ENCODE assay signal across 1 cellular context in the genomic region with DNA sequence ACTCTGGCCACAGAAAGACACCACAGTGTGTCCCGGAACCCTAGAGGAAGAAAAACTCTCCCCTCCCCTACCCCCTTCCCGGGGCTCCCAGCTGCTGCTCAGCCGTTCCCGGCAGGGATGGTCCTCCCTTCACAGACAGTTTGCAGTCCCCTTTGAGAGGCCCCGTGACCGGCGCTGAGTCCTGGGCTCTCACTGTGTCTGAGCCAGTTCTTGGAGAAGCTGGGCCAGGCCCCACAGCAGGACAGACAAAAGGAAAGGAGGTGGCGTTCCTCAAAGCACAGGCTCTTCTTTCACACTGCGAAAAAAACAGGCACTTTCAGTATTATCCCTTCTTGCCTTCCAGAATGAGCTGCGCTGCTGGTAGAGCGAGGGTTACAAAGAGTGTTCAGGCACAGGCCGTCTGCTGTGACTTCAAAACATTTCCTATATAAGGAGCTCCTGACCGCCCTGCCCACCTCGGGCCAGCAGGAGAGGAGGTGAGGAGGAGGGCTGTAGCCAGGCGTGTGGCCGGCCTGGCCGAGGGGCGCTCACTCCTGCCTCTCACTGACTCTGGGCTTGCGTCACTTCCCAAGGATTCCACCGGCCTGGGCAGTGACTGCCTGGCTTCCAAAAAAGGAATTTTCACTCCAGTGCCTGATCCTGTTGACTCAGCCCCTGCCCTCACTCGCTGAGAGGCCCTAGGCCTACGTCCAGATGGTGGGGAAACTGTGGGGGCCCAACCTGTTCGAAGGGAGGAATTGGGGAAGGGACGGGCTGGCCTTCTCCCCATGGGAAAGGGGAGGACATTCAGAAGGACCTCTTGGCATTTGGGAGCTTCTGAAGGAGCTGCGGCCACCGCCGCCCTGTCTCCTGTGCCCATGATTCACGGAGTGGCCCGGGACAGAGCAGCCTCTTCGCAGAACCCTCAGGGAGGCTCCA.
TF ChIP-seq lines count a peak whose summit lies in the region.

No MANE protein-coding gene starts in this region.

TF ChIP-seq in K562, 482 proteins besides CTCF, POLR2A, EP300 and RAD21 (continued from another document):
- TF ChIP-seq HMGN3 (IDR thresholded peaks at IDR 0.05; ENCODE audit: borderline replicate concordance, extremely low read depth, insufficient read length, low read depth, low read length) = no peak
TF ChIP-seq in K562: peak in this region for 0.
